ENCODE assay signal across 1 cellular context in the genomic region with DNA sequence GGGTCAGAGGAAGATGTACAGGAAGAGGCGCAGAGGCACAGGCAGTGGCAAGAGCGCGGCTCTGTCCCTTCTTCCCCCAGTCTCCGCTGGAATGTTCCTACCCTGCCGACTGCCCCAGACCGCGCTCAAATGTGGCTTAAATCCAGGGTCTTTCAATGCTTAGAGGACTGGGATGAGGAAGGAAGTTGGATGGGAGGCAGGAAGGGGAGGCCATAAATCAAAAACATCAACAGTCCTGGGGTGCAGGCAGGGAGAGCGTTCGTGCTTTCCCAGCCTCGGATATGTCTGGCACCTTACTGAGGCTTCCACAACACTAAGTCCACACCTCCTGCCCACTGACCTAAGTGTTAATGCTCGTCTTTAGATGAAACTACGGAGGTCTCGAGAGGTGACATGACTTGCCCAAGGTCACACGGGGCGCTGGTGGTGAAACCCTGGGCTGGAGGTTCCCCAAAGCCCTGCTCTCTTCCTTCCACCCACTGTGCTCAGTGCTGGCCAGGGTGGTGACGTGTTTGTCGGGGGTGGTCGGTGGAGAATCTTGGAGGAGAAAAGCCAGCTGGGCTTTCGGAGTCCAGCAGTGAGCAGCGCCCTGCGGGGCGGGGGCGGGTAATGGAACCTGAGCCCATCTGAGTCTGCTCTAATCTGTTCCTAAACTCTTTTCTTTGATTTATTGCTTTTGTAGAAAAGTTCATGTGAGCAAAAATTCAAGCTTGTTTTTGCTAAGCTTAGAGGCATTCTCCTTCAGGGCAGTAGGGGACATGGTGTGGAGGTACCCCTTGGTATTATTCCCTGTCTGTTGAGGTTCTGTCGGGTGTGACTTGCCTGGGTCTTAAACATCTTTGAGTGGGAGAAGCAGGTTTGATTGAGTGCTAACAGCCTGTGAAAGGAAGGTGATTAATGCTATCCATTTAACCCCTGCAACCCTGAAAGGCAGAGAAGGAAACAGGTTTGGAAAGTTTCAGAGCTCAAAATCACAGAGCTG.
TF ChIP-seq lines count a peak whose summit lies in the region.

No MANE protein-coding gene starts in this region.

TF ChIP-seq in GM12878, 131 proteins besides CTCF, POLR2A, EP300 and RAD21:
- TF ChIP-seq NFIC (IDR thresholded peaks at IDR 0.05; ENCODE audit: low read depth, low read length) (no peak), TARDBP (IDR thresholded peaks at IDR 0.05; ENCODE audit: borderline replicate concordance) (no peak), SMARCA5 (IDR thresholded peaks at IDR 0.05) (no peak), TCF3 (IDR thresholded peaks at IDR 0.05; ENCODE audit: borderline replicate concordance, insufficient read depth, low read depth, low read length) (no peak), ZNF24 (IDR thresholded peaks at IDR 0.05) (no peak), RCOR1 (conservative IDR thresholded peaks at IDR 0.05; ENCODE audit: low read depth, low read length) (no peak), WRNIP1 (IDR thresholded peaks at IDR 0.05; ENCODE audit: borderline replicate concordance, low read depth, low read length) (no peak), IKZF1 (conservative IDR thresholded peaks at IDR 0.05) (no peak), SMAD5 (IDR thresholded peaks at IDR 0.05; ENCODE audit: low read depth) (no peak), CREM (IDR thresholded peaks at IDR 0.05; ENCODE audit: low read depth) (no peak)
- TF ChIP-seq, protein P1, sequence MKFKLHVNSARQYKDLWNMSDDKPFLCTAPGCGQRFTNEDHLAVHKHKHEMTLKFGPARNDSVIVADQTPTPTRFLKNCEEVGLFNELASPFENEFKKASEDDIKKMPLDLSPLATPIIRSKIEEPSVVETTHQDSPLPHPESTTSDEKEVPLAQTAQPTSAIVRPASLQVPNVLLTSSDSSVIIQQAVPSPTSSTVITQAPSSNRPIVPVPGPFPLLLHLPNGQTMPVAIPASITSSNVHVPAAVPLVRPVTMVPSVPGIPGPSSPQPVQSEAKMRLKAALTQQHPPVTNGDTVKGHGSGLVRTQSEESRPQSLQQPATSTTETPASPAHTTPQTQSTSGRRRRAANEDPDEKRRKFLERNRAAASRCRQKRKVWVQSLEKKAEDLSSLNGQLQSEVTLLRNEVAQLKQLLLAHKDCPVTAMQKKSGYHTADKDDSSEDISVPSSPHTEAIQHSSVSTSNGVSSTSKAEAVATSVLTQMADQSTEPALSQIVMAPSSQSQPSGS (IDR thresholded peaks at IDR 0.05; ENCODE audit: low read length), result no peak
